8 cellular contexts compared by ENCODE assay signal in genomic region chr10:100654835-100655759, GRCh38.
A peak's percentile ranks its signal among the peaks of the same experiment; 100 is the strongest.
DNase-seq lines count a peak whose midpoint lies in the region; ATAC-seq, FAIRE-seq and TF ChIP-seq lines count a peak whose summit lies in the region.

No MANE protein-coding gene starts in this region.

- POLR2A ChIA-PET in naive thymus-derived CD8-positive, alpha-beta T cell (lab: Charles Lee), result interaction anchor here (0.5 kb wide), 1 partner anchor 10 kb away, joined by 3 read pairs; no protein-coding TSS in a partner anchor

- H3K4me1 Mint-ChIP-seq in astrocyte (ENCODE audit: low read depth, unreplicated experiment), result peaks cover 5% of the 10 kb centered on the region
- H3K4me1 Mint-ChIP-seq in naive thymus-derived CD8-positive, alpha-beta T cell, result peaks cover 22 to 31% (median 28%) of the 10 kb centered on the region in 4 donors

- no peak overlapping the region for H2AFZ ChIP-seq in astrocyte (ENCODE audit: low read depth, low read length)

- no peaks in the 10 kb centered on the region for H3K4me1 ChIP-seq in astrocyte (ENCODE audit: insufficient read depth, low read length)
- H3K4me1 ChIP-seq in vagina, result peaks cover 27% of the 10 kb centered on the region

- no peak for TF ChIP-seq CTCF in astrocyte (IDR thresholded peaks at IDR 0.05; ENCODE audit: insufficient read depth, low read depth, low read length)
- TF ChIP-seq CTCF in vagina (IDR thresholded peaks at IDR 0.05), result no peak

- no peak overlapping the region for H3K9ac ChIP-seq in astrocyte (ENCODE audit: low read length)

- peak overlapping the region; percentile 68 for H3K27ac Mint-ChIP-seq in astrocyte (ENCODE audit: unreplicated experiment)
- H3K27ac Mint-ChIP-seq in naive thymus-derived CD8-positive, alpha-beta T cell, result peak overlapping the region in 3 of 10 donors; percentile 53 to 79 (median 61)

- no peaks in the 10 kb centered on the region for H3K79me2 ChIP-seq in astrocyte (ENCODE audit: insufficient read depth, low read length)

- no peak for FAIRE-seq in astrocyte (lab: Jason Lieb, UNC)

- peak overlapping the region; percentile 22 for H3K4me2 ChIP-seq in astrocyte (ENCODE audit: low read length)

- peak; percentile 70 to 80 for ATAC-seq in naive thymus-derived CD8-positive, alpha-beta T cell
- ATAC-seq in HG02642 (IDR thresholded peaks at IDR 0.05; ENCODE audit: poor library complexity, unreplicated experiment), result no peak

- H3K4me3 ChIP-seq in astrocyte (ENCODE audit: insufficient read depth, low read depth, low read length) (no peak overlapping the region), vagina (no peak overlapping the region)

- H3K27ac ChIP-seq in astrocyte (ENCODE audit: low read depth, low read length) (no peak overlapping the region), vagina (no peak overlapping the region)

- no peaks in the 10 kb centered on the region for H4K20me1 ChIP-seq in astrocyte (ENCODE audit: insufficient read depth, low read length)

- DNase-seq in COLO668 (lab: John Stamatoyannopoulos, UW; ENCODE audit: unreplicated experiment) (peak; percentile 14), NCI-H1694 (lab: John Stamatoyannopoulos, UW) (peak; percentile 25), astrocyte (ENCODE audit: low read depth) (no peak), NCI-H1436 treated with DMSO at 0.1 percent for 48 hours (lab: John Stamatoyannopoulos, UW) (no peak), Ammon's horn (ENCODE audit: low spot score) (no peak), vagina (ENCODE audit: extremely low spot score in 2 of 2) (no peak)
- DNase-seq in naive thymus-derived CD8-positive, alpha-beta T cell, result peak in 5 of 10 donors; percentile 9 to 40 (median 31)

- intact Hi-C loops in vagina (cut with DNase I), result no loop called here

- H3K9me3 Mint-ChIP-seq in astrocyte (ENCODE audit: unreplicated experiment), result peaks cover 10% of the 10 kb centered on the region
- H3K9me3 Mint-ChIP-seq in naive thymus-derived CD8-positive, alpha-beta T cell, result peaks cover 0 to 5% (median 0%) of the 10 kb centered on the region in 9 donors

- peaks cover 3% of the 10 kb centered on the region for H3K36me3 Mint-ChIP-seq in astrocyte (ENCODE audit: low read depth, unreplicated experiment)
- peaks cover 0 to 2% (median 2%) of the 10 kb centered on the region in 3 donors for H3K36me3 Mint-ChIP-seq in naive thymus-derived CD8-positive, alpha-beta T cell

- H3K36me3 ChIP-seq in astrocyte (ENCODE audit: insufficient read depth, low read length) (no peaks in the 10 kb centered on the region), vagina (no peaks in the 10 kb centered on the region)

- H3K9me3 ChIP-seq in astrocyte (ENCODE audit: insufficient read depth, low read depth, low read length) (no peaks in the 10 kb centered on the region), vagina (no peaks in the 10 kb centered on the region)

- peaks cover 65% of the 10 kb centered on the region for H3K27me3 ChIP-seq in astrocyte (ENCODE audit: insufficient read depth, low read length)
- peaks cover 29% of the 10 kb centered on the region for H3K27me3 ChIP-seq in vagina

- peaks cover 63% of the 10 kb centered on the region for H3K27me3 Mint-ChIP-seq in astrocyte (ENCODE audit: low read depth, unreplicated experiment)
- peaks cover 54 to 87% (median 65%) of the 10 kb centered on the region in 5 donors for H3K27me3 Mint-ChIP-seq in naive thymus-derived CD8-positive, alpha-beta T cell

- no peak for TF ChIP-seq POLR2A in vagina (IDR thresholded peaks at IDR 0.05)

- peak overlapping the region; percentile 66 for H3K4me3 Mint-ChIP-seq in astrocyte (ENCODE audit: unreplicated experiment)
- peak overlapping the region; percentile 77 to 93 (median 88) for H3K4me3 Mint-ChIP-seq in naive thymus-derived CD8-positive, alpha-beta T cell

Comparison
In these comparisons a context has a peak if more than half of its experiments do, and no peak if none do; other contexts are left out.
1. DNase-seq: peak in COLO668 (single experiment) and NCI-H1694 (single experiment); none in astrocyte (single experiment), NCI-H1436 treated with DMSO at 0.1 percent for 48 hours (single experiment), Ammon's horn (single experiment) and vagina (0 of 2).